Comparison of ENCODE assay signal across 8 cellular contexts in genomic region chr2:222320441-222321395, GRCh38. TPM values are rescaled to one million over a fixed set of nuclear protein-coding genes. Genes with fewer than 3 reads are reported as not detected.
DNase-seq lines count a peak whose midpoint lies in the region; ATAC-seq and TF ChIP-seq lines count a peak whose summit lies in the region.

No MANE protein-coding gene starts in this region.

- H3K36me3 Mint-ChIP-seq in activated CD4-positive, alpha-beta T cell treated with anti-CD3 and anti-CD28 coated beads, Interleukin-2, amount 10 ng/mL, durations not matched to agents 24 days and 14 days (ENCODE audit: low read depth) = no peaks in the 10 kb centered on the region
- no peaks in the 10 kb centered on the region for H3K36me3 Mint-ChIP-seq in progenitor cell of endocrine pancreas (ENCODE audit: insufficient read depth)

- H3K27ac Mint-ChIP-seq in activated CD4-positive, alpha-beta T cell treated with anti-CD3 and anti-CD28 coated beads, Interleukin-2, amount 10 ng/mL, durations not matched to agents 24 days and 14 days = peak overlapping the region; percentile 51
- peak overlapping the region; percentile 51 for H3K27ac Mint-ChIP-seq in progenitor cell of endocrine pancreas

- peaks cover 2% of the 10 kb centered on the region for H3K4me1 ChIP-seq in RWPE2 (ENCODE audit: insufficient read depth, poor library complexity, severe bottlenecking)

- H3K4me3 Mint-ChIP-seq in activated CD4-positive, alpha-beta T cell treated with anti-CD3 and anti-CD28 coated beads, Interleukin-2, amount 10 ng/mL, durations not matched to agents 24 days and 14 days = peak overlapping the region; percentile 75
- peak overlapping the region; percentile 72 for H3K4me3 Mint-ChIP-seq in progenitor cell of endocrine pancreas (ENCODE audit: low read depth)

- TF ChIP-seq CTCF in RWPE2 (IDR thresholded peaks at IDR 0.05; ENCODE audit: poor library complexity, severe bottlenecking) (no peak), fibroblast of pulmonary artery (IDR thresholded peaks at IDR 0.05; ENCODE audit: low read length, missing control alignments) (no peak), progenitor cell of endocrine pancreas (IDR thresholded peaks at IDR 0.05; ENCODE audit: unreplicated experiment) (no peak)

- ATAC-seq in RWPE2 (ENCODE audit: low read depth) (no peak), HG02588 (IDR thresholded peaks at IDR 0.05; ENCODE audit: unreplicated experiment) (no peak)

- no peaks in the 10 kb centered on the region for H3K9me3 Mint-ChIP-seq in activated CD4-positive, alpha-beta T cell treated with anti-CD3 and anti-CD28 coated beads, Interleukin-2, amount 10 ng/mL, durations not matched to agents 24 days and 14 days
- H3K9me3 Mint-ChIP-seq in progenitor cell of endocrine pancreas (ENCODE audit: low read depth) = no peaks in the 10 kb centered on the region

- peaks cover 59% of the 10 kb centered on the region for H3K27me3 Mint-ChIP-seq in activated CD4-positive, alpha-beta T cell treated with anti-CD3 and anti-CD28 coated beads, Interleukin-2, amount 10 ng/mL, durations not matched to agents 24 days and 14 days
- H3K27me3 Mint-ChIP-seq in progenitor cell of endocrine pancreas = peaks cover 77% of the 10 kb centered on the region

- peaks cover 65% of the 10 kb centered on the region for H3K27me3 ChIP-seq in RWPE2 (ENCODE audit: insufficient read depth, poor library complexity, severe bottlenecking)

- H3K9me3 ChIP-seq in RWPE2 (ENCODE audit: severe bottlenecking) = no peaks in the 10 kb centered on the region

- H3K4me3 ChIP-seq in RWPE2 (ENCODE audit: severe bottlenecking) (no peak overlapping the region), fibroblast of pulmonary artery (replicated peaks; ENCODE audit: low read depth, low read length) (peak overlapping the region; percentile 51)

- peaks cover 14% of the 10 kb centered on the region for H3K4me1 Mint-ChIP-seq in activated CD4-positive, alpha-beta T cell treated with anti-CD3 and anti-CD28 coated beads, Interleukin-2, amount 10 ng/mL, durations not matched to agents 24 days and 14 days
- peaks cover 7% of the 10 kb centered on the region for H3K4me1 Mint-ChIP-seq in progenitor cell of endocrine pancreas (ENCODE audit: low read depth)

- no peaks in the 10 kb centered on the region for H3K36me3 ChIP-seq in RWPE2 (ENCODE audit: low read depth)

- intact Hi-C loops in activated CD4-positive, alpha-beta T cell treated with anti-CD3 and anti-CD28 coated beads, Interleukin-2, amount 10 ng/mL, durations not matched to agents 24 days and 14 days (cut with micrococcal nuclease) = no loop called here

- peak; percentile 63 for DNase-seq in activated CD4-positive, alpha-beta T cell treated with anti-CD3 and anti-CD28 coated beads, Interleukin-2, amount 10 ng/mL, durations not matched to agents 24 days and 14 days
- no peak for DNase-seq in activated CD4-positive, alpha-beta T cell treated with anti-CD3 and anti-CD28 coated beads, Interleukin-2, amount 50 U/mL, for 1 hour
- peak; percentile 34 for DNase-seq in RWPE2 (ENCODE audit: low spot score)
- no peak for DNase-seq in fibroblast of pulmonary artery (ENCODE audit: low read depth)
- no peak for DNase-seq in progenitor cell of endocrine pancreas (ENCODE audit: low spot score, unreplicated experiment)
- no peak for DNase-seq in amniotic stem cell (lab: John Stamatoyannopoulos, UW)
- DNase-seq in DMS 273 (lab: John Stamatoyannopoulos, UW; ENCODE audit: unreplicated experiment) = no peak

- no peak overlapping the region for H3K27ac ChIP-seq in RWPE2 (ENCODE audit: poor library complexity, severe bottlenecking)

RNA-seq across cellular contexts. Expression of gene PAX3, which starts 21.9 kb away (rescaled TPM):
- total RNA-seq in activated CD4-positive, alpha-beta T cell treated with anti-CD3 and anti-CD28 coated beads, Interleukin-2, amount 10 ng/mL, durations not matched to agents 24 days and 14 days = not detected in 2 replicates
- 0.16 TPM in 1 of 2 replicates, not detected in the other for total RNA-seq in progenitor cell of endocrine pancreas

Comparison
In these comparisons a context has a peak if more than half of its experiments do, and no peak if none do; other contexts are left out.
1. DNase-seq: peak in activated CD4-positive, alpha-beta T cell treated with anti-CD3 and anti-CD28 coated beads, Interleukin-2, amount 10 ng/mL, durations not matched to agents 24 days and 14 days (single experiment) and RWPE2 (single experiment); none in activated CD4-positive, alpha-beta T cell treated with anti-CD3 and anti-CD28 coated beads, Interleukin-2, amount 50 U/mL, for 1 hour (single experiment), fibroblast of pulmonary artery (single experiment), progenitor cell of endocrine pancreas (single experiment), amniotic stem cell (single experiment) and DMS 273 (single experiment).